In genomic region chr6:36871686-36872085, GRCh38 we compare ENCODE assay signal across 24 cellular contexts. TPM values are rescaled to one million over a fixed set of nuclear protein-coding genes. Genes with fewer than 3 reads are reported as not detected.
"Had no signal": no experiment of that assay in that cellular context is flagged by ENCODE, and none has a peak within 500 bp of the region (broad histone marks: within the 10 kb centered on the region; RNA-seq: fewer than 3 reads in every experiment).

No MANE protein-coding gene starts in this region.

- H3K4me2 ChIP-seq: SK-N-SH had no signal

- H3K9me3 Mint-ChIP-seq: activated T-cell treated with anti-CD3 and anti-CD28 coated beads, Interleukin-2, amount 50 U/mL, for 72 hours; endodermal cell; mesothelial cell of epicardium; naive thymus-derived CD8-positive, alpha-beta T cell had no signal

- H3K9ac ChIP-seq: SK-N-SH had no signal

- H3K4me1 ChIP-seq: prostate gland had no signal

- H3K9me3 ChIP-seq: adrenal gland, ascending aorta, colonic mucosa, esophagus squamous epithelium, gastrocnemius medialis, prostate gland, SK-N-SH, thyroid gland, upper lobe of right lung had no signal

- H3K27me3 ChIP-seq: adrenal gland, ascending aorta, colonic mucosa, esophagus squamous epithelium, gastrocnemius medialis, thyroid gland, upper lobe of right lung had no signal

- DNase-seq: activated CD4-positive, alpha-beta T cell treated with anti-CD3 and anti-CD28 coated beads, Interleukin-2, amount 50 U/mL, for 1 hour; activated CD8-positive, alpha-beta memory T cell treated with anti-CD3 and anti-CD28 coated beads, Interleukin-2, amount 50 U/mL, for 4 hours; activated gamma-delta T cell treated with Interleukin-2 at 50 U/mL for 16 hours; activated T-cell treated with anti-CD3 and anti-CD28 coated beads, Interleukin-2, amount 50 U/mL, for 72 hours; adrenal gland; colonic mucosa; endodermal cell; esophagus squamous epithelium; gastrocnemius medialis; islet precursor cell; left colon; naive thymus-derived CD8-positive, alpha-beta T cell; SK-N-SH; stimulated activated CD4-positive, alpha-beta T cell treated with anti-CD3 and anti-CD28 coated beads, Interleukin-12 subunit alpha, Interleukin-12 subunit beta, amount 100 ng/mL, for 4 hours; stimulated activated CD4-positive, alpha-beta T cell treated with anti-CD3 and anti-CD28 coated beads, Interleukin-4, amount 100 ng/mL, for 4 hours; stimulated activated naive CD8-positive, alpha-beta T cell treated with anti-CD3 and anti-CD28 coated beads, Interleukin-15, Interleukin-2, amounts not matched to agents 100 U/mL and 50 U/mL, for 24 hours; T-helper 2 cell; thyroid gland; upper lobe of right lung had no signal

- H3K4me3 ChIP-seq: adrenal gland, ascending aorta, colonic mucosa, esophagus squamous epithelium, gastrocnemius medialis, prostate gland, thyroid gland, upper lobe of right lung had no signal

- H3K27ac Mint-ChIP-seq: endodermal cell; mesothelial cell of epicardium; naive thymus-derived CD8-positive, alpha-beta T cell had no signal

- ATAC-seq: activated T-cell treated with anti-CD3 and anti-CD28 coated beads, Interleukin-2, amount 50 U/mL, for 72 hours; gastrocnemius medialis; left colon; naive thymus-derived CD8-positive, alpha-beta T cell; stimulated activated naive CD8-positive, alpha-beta T cell treated with anti-CD3 and anti-CD28 coated beads, Interleukin-15, Interleukin-2, amounts not matched to agents 100 U/mL and 50 U/mL, for 24 hours; upper lobe of right lung had no signal

- H3K4me3 Mint-ChIP-seq: endodermal cell; mesothelial cell of epicardium; naive thymus-derived CD8-positive, alpha-beta T cell had no signal

- H3K27me3 Mint-ChIP-seq: activated naive CD8-positive, alpha-beta T cell; naive thymus-derived CD8-positive, alpha-beta T cell had no signal

- H3K36me3 ChIP-seq: colonic mucosa, prostate gland, thyroid gland had no signal

- H3K27ac ChIP-seq: adrenal gland, ascending aorta, colonic mucosa, esophagus squamous epithelium, gastrocnemius medialis, prostate gland, thyroid gland, upper lobe of right lung had no signal

RNA-seq across cellular contexts. Expression of gene CPNE5, which starts 32.4 kb away (rescaled TPM):
- total RNA-seq: osteocyte had no signal
